Comparison of ENCODE assay signal across 1 cellular context in the genomic region with DNA sequence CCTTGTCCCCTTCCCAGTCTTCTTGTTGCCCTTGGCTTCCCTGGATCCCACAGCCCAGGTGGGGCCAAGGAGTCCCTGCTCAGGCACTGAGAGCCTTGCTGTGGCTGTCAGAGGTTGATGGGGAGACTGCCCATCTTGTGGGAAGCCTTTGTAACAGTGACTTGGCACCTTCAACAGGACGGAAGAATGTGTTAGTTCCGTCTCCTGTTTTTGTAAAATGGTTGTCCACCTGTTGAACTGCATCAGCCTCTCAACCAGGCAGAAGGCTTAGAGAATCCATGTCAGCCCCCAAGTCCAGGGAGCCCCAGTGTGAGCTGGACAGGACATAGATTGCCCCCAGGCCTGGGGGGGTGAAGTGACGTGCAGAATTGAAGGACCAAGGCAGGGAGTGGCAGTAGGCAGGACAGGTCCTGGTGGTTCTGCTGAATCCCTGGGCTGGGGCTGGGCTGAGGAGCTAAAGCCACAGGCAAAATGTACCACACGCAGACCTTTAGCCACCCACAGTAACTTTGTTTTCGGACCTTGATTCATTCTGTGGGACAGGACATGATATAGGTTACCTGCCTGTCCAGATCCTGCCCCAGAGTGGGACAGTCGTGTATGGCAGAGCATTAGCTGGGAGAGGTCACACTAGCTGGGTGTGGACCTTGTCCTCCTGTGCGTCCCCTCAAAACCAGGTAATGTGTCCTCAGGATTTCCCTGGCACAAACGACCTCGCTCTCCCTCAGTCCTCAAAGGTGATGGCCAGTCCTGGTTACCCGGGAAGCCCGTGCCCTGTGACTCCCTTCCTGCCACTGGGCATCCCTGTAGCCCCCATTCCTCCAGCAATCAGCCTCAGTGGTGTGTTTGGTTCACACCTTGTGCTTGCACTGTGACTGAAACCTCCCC.
TF ChIP-seq lines count a peak whose summit lies in the region.

No MANE protein-coding gene starts in this region.

TF ChIP-seq in K562, 482 proteins besides CTCF, POLR2A, EP300 and RAD21:
- TF ChIP-seq, protein P1, sequence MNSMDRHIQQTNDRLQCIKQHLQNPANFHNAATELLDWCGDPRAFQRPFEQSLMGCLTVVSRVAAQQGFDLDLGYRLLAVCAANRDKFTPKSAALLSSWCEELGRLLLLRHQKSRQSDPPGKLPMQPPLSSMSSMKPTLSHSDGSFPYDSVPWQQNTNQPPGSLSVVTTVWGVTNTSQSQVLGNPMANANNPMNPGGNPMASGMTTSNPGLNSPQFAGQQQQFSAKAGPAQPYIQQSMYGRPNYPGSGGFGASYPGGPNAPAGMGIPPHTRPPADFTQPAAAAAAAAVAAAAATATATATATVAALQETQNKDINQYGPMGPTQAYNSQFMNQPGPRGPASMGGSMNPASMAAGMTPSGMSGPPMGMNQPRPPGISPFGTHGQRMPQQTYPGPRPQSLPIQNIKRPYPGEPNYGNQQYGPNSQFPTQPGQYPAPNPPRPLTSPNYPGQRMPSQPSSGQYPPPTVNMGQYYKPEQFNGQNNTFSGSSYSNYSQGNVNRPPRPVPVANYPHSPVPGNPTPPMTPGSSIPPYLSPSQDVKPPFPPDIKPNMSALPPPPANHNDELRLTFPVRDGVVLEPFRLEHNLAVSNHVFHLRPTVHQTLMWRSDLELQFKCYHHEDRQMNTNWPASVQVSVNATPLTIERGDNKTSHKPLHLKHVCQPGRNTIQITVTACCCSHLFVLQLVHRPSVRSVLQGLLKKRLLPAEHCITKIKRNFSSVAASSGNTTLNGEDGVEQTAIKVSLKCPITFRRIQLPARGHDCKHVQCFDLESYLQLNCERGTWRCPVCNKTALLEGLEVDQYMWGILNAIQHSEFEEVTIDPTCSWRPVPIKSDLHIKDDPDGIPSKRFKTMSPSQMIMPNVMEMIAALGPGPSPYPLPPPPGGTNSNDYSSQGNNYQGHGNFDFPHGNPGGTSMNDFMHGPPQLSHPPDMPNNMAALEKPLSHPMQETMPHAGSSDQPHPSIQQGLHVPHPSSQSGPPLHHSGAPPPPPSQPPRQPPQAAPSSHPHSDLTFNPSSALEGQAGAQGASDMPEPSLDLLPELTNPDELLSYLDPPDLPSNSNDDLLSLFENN (IDR thresholded peaks at IDR 0.05; ENCODE audit: low read depth in 2 of 2, low read length in 2 of 2) = no peak
- TF ChIP-seq, protein P2, sequence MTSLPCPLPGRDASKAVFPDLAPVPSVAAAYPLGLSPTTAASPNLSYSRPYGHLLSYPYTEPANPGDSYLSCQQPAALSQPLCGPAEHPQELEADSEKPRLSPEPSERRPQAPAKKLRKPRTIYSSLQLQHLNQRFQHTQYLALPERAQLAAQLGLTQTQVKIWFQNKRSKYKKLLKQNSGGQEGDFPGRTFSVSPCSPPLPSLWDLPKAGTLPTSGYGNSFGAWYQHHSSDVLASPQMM (CRISPR knock-in tag; IDR thresholded peaks at IDR 0.05) = no peak
- TF ChIP-seq, protein P3, sequence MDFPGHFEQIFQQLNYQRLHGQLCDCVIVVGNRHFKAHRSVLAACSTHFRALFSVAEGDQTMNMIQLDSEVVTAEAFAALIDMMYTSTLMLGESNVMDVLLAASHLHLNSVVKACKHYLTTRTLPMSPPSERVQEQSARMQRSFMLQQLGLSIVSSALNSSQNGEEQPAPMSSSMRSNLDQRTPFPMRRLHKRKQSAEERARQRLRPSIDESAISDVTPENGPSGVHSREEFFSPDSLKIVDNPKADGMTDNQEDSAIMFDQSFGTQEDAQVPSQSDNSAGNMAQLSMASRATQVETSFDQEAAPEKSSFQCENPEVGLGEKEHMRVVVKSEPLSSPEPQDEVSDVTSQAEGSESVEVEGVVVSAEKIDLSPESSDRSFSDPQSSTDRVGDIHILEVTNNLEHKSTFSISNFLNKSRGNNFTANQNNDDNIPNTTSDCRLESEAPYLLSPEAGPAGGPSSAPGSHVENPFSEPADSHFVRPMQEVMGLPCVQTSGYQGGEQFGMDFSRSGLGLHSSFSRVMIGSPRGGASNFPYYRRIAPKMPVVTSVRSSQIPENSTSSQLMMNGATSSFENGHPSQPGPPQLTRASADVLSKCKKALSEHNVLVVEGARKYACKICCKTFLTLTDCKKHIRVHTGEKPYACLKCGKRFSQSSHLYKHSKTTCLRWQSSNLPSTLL (IDR thresholded peaks at IDR 0.05) = no peak
- TF ChIP-seq HDAC6 (IDR thresholded peaks at IDR 0.05; ENCODE audit: low read depth, low read length) (no peak), NFXL1 (CRISPR knock-in tag; IDR thresholded peaks at IDR 0.05) (no peak), KHSRP (IDR thresholded peaks at IDR 0.05) (no peak), ESRRB (CRISPR knock-in tag; IDR thresholded peaks at IDR 0.05; ENCODE audit: borderline replicate concordance) (no peak), PTBP1 (IDR thresholded peaks at IDR 0.05; ENCODE audit: low read depth, low read length) (no peak)
